Comparison of ENCODE assay signal across 15 cellular contexts in genomic region chr3:100590840-100591147, GRCh38. TPM values are rescaled to one million over a fixed set of nuclear protein-coding genes. Genes with fewer than 3 reads are reported as not detected.
"Had no signal": no experiment of that assay in that cellular context is flagged by ENCODE, and none has a peak within 500 bp of the region (broad histone marks: within the 10 kb centered on the region; RNA-seq: fewer than 3 reads in every experiment).

No MANE protein-coding gene starts in this region.

- H3K9me3 Mint-ChIP-seq: activated B cell treated with CpG ODN at 0.5 μM for 24 hours; activated CD4-positive, alpha-beta T cell treated with anti-CD3 and anti-CD28 coated beads, Interleukin-2, amount 10 ng/mL, durations not matched to agents 24 days and 14 days; activated naive CD4-positive, alpha-beta T cell treated with anti-CD3 and anti-CD28 coated beads, Interleukin-2, amount 10 ng/mL, durations not matched to agents 7 days and 5 days; activated T-helper 2 cell treated with anti-CD3 and anti-CD28 coated beads, Interferon-gamma antibody, Interleukin-2, Interleukin-4, amounts not matched to agents 10 μg/mL and 5 μg/mL and 100 μg/mL, durations not matched to agents 14 hours and 24 hours and 36 hours; stimulated activated memory B cell treated with anti-CD40 and anti-IgM and Interleukin-4, amounts not matched to agents 10 μg/mL and 1 μg/mL and 100 μg/mL, for 72 hours; T-cell had no signal

- H3K27me3 Mint-ChIP-seq: activated B cell treated with CpG ODN at 0.5 μM for 24 hours; stimulated activated memory B cell treated with anti-CD40 and anti-IgM and Interleukin-4, amounts not matched to agents 10 μg/mL and 1 μg/mL and 100 μg/mL, for 72 hours; T-cell had no signal

- H3K36me3 ChIP-seq: adrenal gland, gastrocnemius medialis, prostate gland, tibial nerve had no signal

- H3K27me3 ChIP-seq: adrenal gland, gastrocnemius medialis, tibial nerve had no signal

- H3K4me3 ChIP-seq: adrenal gland, prostate gland, tibial nerve had no signal

- H3K4me3 Mint-ChIP-seq: activated B cell treated with CpG ODN at 0.5 μM for 24 hours; activated naive CD4-positive, alpha-beta T cell treated with anti-CD3 and anti-CD28 coated beads, Interleukin-2, amount 10 ng/mL, durations not matched to agents 7 days and 5 days had no signal

- H3K36me3 Mint-ChIP-seq: activated naive CD4-positive, alpha-beta T cell treated with anti-CD3 and anti-CD28 coated beads, Interleukin-2, amount 10 ng/mL, durations not matched to agents 7 days and 5 days; stimulated activated memory B cell treated with anti-CD40 and anti-IgM and Interleukin-4, amounts not matched to agents 10 μg/mL and 1 μg/mL and 100 μg/mL, for 72 hours; T-cell had no signal

- H3K9me3 ChIP-seq: adrenal gland, gastrocnemius medialis, prostate gland, tibial nerve had no signal

- DNase-seq: activated B cell treated with CpG ODN at 0.5 μM for 24 hours, left ventricle myocardium superior had no signal

- H3K4me1 ChIP-seq: adrenal gland, gastrocnemius medialis, prostate gland had no signal

- H3K27ac ChIP-seq: adrenal gland, epithelial cell of prostate, gastrocnemius medialis, prostate gland, tibial nerve had no signal

- H3K27ac Mint-ChIP-seq: activated B cell treated with CpG ODN at 0.5 μM for 24 hours; activated CD4-positive, alpha-beta T cell treated with anti-CD3 and anti-CD28 coated beads, Interleukin-2, amount 10 ng/mL, durations not matched to agents 24 days and 14 days; activated naive CD4-positive, alpha-beta T cell treated with anti-CD3 and anti-CD28 coated beads, Interleukin-2, amount 10 ng/mL, durations not matched to agents 7 days and 5 days; activated T-helper 2 cell treated with anti-CD3 and anti-CD28 coated beads, Interferon-gamma antibody, Interleukin-2, Interleukin-4, amounts not matched to agents 10 μg/mL and 5 μg/mL and 100 μg/mL, durations not matched to agents 14 hours and 24 hours and 36 hours; stimulated activated memory B cell treated with anti-CD40 and anti-IgM and Interleukin-4, amounts not matched to agents 10 μg/mL and 1 μg/mL and 100 μg/mL, for 72 hours; T-cell had no signal

RNA-seq across cellular contexts. Expression of gene ADGRG7, which starts 18.6 kb away (rescaled TPM):
- total RNA-seq: activated B cell treated with CpG ODN at 0.5 μM for 24 hours; activated CD4-positive, alpha-beta T cell treated with anti-CD3 and anti-CD28 coated beads, Interleukin-2, amount 10 ng/mL, durations not matched to agents 24 days and 14 days; activated T-helper 2 cell treated with anti-CD3 and anti-CD28 coated beads, Interferon-gamma antibody, Interleukin-2, Interleukin-4, amounts not matched to agents 10 μg/mL and 5 μg/mL and 100 μg/mL, durations not matched to agents 14 hours and 24 hours and 36 hours; adrenal gland; kidney epithelial cell; left ventricle myocardium superior; mesenteric fat pad; myocyte; T-cell had no signal
- polyA plus RNA-seq: adrenal gland had no signal
